In genomic region chr15:51935466-51936118, GRCh38 we compare ENCODE assay signal across 8 cellular contexts. TPM values are rescaled to one million over a fixed set of nuclear protein-coding genes. Genes with fewer than 3 reads are reported as not detected.
DNase-seq lines count a peak whose midpoint lies in the region; ATAC-seq and TF ChIP-seq lines count a peak whose summit lies in the region.

No MANE protein-coding gene starts in this region.

- H3K27ac Mint-ChIP-seq in stimulated activated naive B cell treated with anti-CD40 and anti-IgM and Interleukin-4, amounts not matched to agents 10 μg/mL and 1 μg/mL and 100 μg/mL, for 72 hours = peak overlapping the region; percentile 85
- H3K27ac Mint-ChIP-seq in progenitor cell of endocrine pancreas = no peak overlapping the region

- peak; percentile 87 for ATAC-seq in HG02678 (IDR thresholded peaks at IDR 0.05; ENCODE audit: unreplicated experiment)
- ATAC-seq in stimulated activated naive B cell treated with anti-CD40 and anti-IgM and Interleukin-4, amounts not matched to agents 10 μg/mL and 1 μg/mL and 100 μg/mL, for 72 hours (replicated peaks) = peak; percentile 95 to 98

- peaks cover 17 to 21% of the 10 kb centered on the region in 2 donors for H3K4me1 Mint-ChIP-seq in stimulated activated naive B cell treated with anti-CD40 and anti-IgM and Interleukin-4, amounts not matched to agents 10 μg/mL and 1 μg/mL and 100 μg/mL, for 72 hours
- H3K4me1 Mint-ChIP-seq in progenitor cell of endocrine pancreas (ENCODE audit: low read depth) = no peaks in the 10 kb centered on the region

- H3K4me3 ChIP-seq in adrenal gland = no peak overlapping the region

- no peaks in the 10 kb centered on the region for H3K36me3 ChIP-seq in adrenal gland (replicated peaks in 1 of 2)

- no peak overlapping the region for H3K27ac ChIP-seq in adrenal gland

- 85 to 90% (median 88%) methylated on average over 5 of the region's 5 CpGs for WGBS in adrenal gland, 4 donors

- intact Hi-C loops in adrenal gland (cut with DNase I) = no loop called here

- H3K36me3 Mint-ChIP-seq in stimulated activated naive B cell treated with anti-CD40 and anti-IgM and Interleukin-4, amounts not matched to agents 10 μg/mL and 1 μg/mL and 100 μg/mL, for 72 hours = peaks cover 25 to 43% of the 10 kb centered on the region in 2 donors
- peaks cover 10% of the 10 kb centered on the region for H3K36me3 Mint-ChIP-seq in progenitor cell of endocrine pancreas (ENCODE audit: insufficient read depth)

- no peak for TF ChIP-seq POLR2A in adrenal gland (IDR thresholded peaks at IDR 0.05)

- H3K4me1 ChIP-seq in adrenal gland (replicated peaks in 1 of 2) = no peaks in the 10 kb centered on the region

- no peaks in the 10 kb centered on the region for H3K27me3 Mint-ChIP-seq in stimulated activated naive B cell treated with anti-CD40 and anti-IgM and Interleukin-4, amounts not matched to agents 10 μg/mL and 1 μg/mL and 100 μg/mL, for 72 hours
- no peaks in the 10 kb centered on the region for H3K27me3 Mint-ChIP-seq in progenitor cell of endocrine pancreas

- no peaks in the 10 kb centered on the region for H3K9me3 ChIP-seq in adrenal gland (replicated peaks in 1 of 3)

- peak; percentile 23 for DNase-seq in activated CD8-positive, alpha-beta memory T cell treated with anti-CD3 and anti-CD28 coated beads, Interleukin-2, amount 50 U/mL, for 48 hours
- no peak for DNase-seq in activated CD8-positive, alpha-beta memory T cell treated with anti-CD3 and anti-CD28 coated beads for 24 hours
- DNase-seq in NAMALWA (ENCODE audit: low spot score) (peak; percentile 72), adrenal gland (no peak), SHP77 (lab: John Stamatoyannopoulos, UW) (no peak), progenitor cell of endocrine pancreas (ENCODE audit: low spot score, unreplicated experiment) (no peak)
- peak; percentile 25 for DNase-seq in stimulated activated naive B cell treated with anti-CD40 and anti-IgM and Interleukin-4, amounts not matched to agents 10 μg/mL and 1 μg/mL and 100 μg/mL, for 72 hours

- H3K27me3 ChIP-seq in adrenal gland = no peaks in the 10 kb centered on the region

- no peak for TF ChIP-seq CTCF in adrenal gland (IDR thresholded peaks at IDR 0.05)
- no peak for TF ChIP-seq CTCF in progenitor cell of endocrine pancreas (IDR thresholded peaks at IDR 0.05; ENCODE audit: unreplicated experiment)

- H3K9me3 Mint-ChIP-seq in stimulated activated naive B cell treated with anti-CD40 and anti-IgM and Interleukin-4, amounts not matched to agents 10 μg/mL and 1 μg/mL and 100 μg/mL, for 72 hours = no peaks in the 10 kb centered on the region
- no peaks in the 10 kb centered on the region for H3K9me3 Mint-ChIP-seq in progenitor cell of endocrine pancreas (ENCODE audit: low read depth)

- peak overlapping the region in 1 of 2 donors; percentile 44 for H3K4me3 Mint-ChIP-seq in stimulated activated naive B cell treated with anti-CD40 and anti-IgM and Interleukin-4, amounts not matched to agents 10 μg/mL and 1 μg/mL and 100 μg/mL, for 72 hours
- no peak overlapping the region for H3K4me3 Mint-ChIP-seq in progenitor cell of endocrine pancreas (ENCODE audit: low read depth)

RNA-seq across cellular contexts. Expression of gene LEO1, which starts 36.0 kb away (rescaled TPM):
- 10 to 100 TPM; 10.6 to 22.0 (median 15.0) TPM for total RNA-seq in adrenal gland
- polyA plus RNA-seq in adrenal gland = 10 to 100 TPM in 1 of 3 donors, 1 to 10 TPM in 2; 6.6 to 44.6 (median 9.5) TPM
- total RNA-seq in progenitor cell of endocrine pancreas = 24.7 and 25.7 TPM in 2 replicates

Comparison
In these comparisons a context has a peak if more than half of its experiments do, and no peak if none do; other contexts are left out.
1. DNase-seq: peak in activated CD8-positive, alpha-beta memory T cell treated with anti-CD3 and anti-CD28 coated beads, Interleukin-2, amount 50 U/mL, for 48 hours (single experiment), NAMALWA (single experiment) and stimulated activated naive B cell treated with anti-CD40 and anti-IgM and Interleukin-4, amounts not matched to agents 10 μg/mL and 1 μg/mL and 100 μg/mL, for 72 hours (single experiment); none in activated CD8-positive, alpha-beta memory T cell treated with anti-CD3 and anti-CD28 coated beads for 24 hours (single experiment), adrenal gland (0 of 7), SHP77 (0 of 2) and progenitor cell of endocrine pancreas (single experiment).